Comparison of ENCODE assay signal across 11 cellular contexts in the genomic region with DNA sequence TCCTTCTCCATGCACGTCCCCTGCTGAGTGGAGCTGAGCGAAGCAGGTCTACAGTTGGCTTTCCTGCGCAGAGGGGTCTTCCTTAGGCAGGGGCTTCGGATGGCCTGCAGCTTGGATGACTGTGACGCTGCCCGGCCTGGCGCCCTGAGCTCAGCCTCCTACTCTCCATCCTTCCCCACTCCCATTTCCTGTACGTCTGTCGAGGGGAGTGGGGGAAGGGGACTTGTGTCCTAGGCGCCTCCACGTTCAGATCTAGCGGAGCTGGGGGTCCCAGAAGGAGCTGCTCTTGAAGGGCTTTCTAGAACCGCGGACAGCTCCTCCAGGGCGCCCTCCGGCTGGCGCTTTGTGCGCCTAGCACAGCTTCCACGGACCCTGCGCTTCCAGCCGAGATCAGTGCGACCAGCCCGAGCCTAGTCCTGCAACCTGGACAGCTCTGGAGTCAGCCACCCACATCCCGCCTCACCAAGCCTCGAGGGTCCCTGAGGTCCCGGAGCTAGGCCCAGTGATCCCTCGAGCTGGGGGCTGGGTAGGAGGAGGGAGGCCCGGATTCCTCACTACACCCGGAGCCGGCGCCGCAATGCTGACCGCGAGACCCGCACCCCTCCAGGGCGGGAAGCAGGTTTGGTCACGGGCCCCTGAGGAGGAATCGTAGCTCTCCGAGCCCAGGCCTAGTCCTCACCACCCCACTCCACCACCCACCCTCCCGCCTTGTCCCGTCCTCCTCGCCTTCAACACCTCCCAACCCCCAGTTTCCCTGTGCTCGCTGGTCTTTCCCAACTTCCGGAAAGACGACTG. TPM values are rescaled to one million over a fixed set of nuclear protein-coding genes. Genes with fewer than 3 reads are reported as not detected.
A peak's percentile ranks its signal among the peaks of the same experiment; 100 is the strongest.
DNase-seq lines count a peak whose midpoint lies in the region; ATAC-seq, FAIRE-seq and TF ChIP-seq lines count a peak whose summit lies in the region.
"Had no signal": no experiment of that assay in that cellular context is flagged by ENCODE, and none has a peak within 500 bp of the region (broad histone marks: within the 10 kb centered on the region; RNA-seq: fewer than 3 reads in every experiment).

No MANE protein-coding gene starts in this region.

- H2AK5ac ChIP-seq in H1 (ENCODE audit: low read depth, low read length) = no peak overlapping the region

- H3K79me2 ChIP-seq in H1 (ENCODE audit: control insufficient read depth in 1 of 2, insufficient read depth in 2 of 2, low read length in 2 of 2) = no peaks in the 10 kb centered on the region

- H3K23ac ChIP-seq in H1 (ENCODE audit: insufficient read length) = no peak overlapping the region

- H2BK20ac ChIP-seq in H1 (ENCODE audit: low read length) = no peak overlapping the region

- H3K4me1 Mint-ChIP-seq in neural crest cell = peaks cover 12% of the 10 kb centered on the region

- no peak for TF ChIP-seq POLR2A in A549 (IDR thresholded peaks at IDR 0.05; ENCODE audit: low read length)
- no peak for TF ChIP-seq POLR2A in H1 (IDR thresholded peaks at IDR 0.05; ENCODE audit: control extremely low read depth in 1 of 2, low read depth in 2 of 2, low read length in 2 of 2)

- H3K4me3 ChIP-seq in A549 (peak overlapping the region; percentile 60), H1 (ENCODE audit: extremely low read depth in 1 of 4, insufficient read depth in 2 of 4, low read depth in 3 of 4, low read length in 4 of 4) (peak overlapping the region; percentile 18 to 59 (median 26); a peak in 5 of 8 replicates)

- H3K36me3 ChIP-seq in H1 (ENCODE audit: control insufficient read depth in 2 of 4, insufficient read depth in 4 of 4, low read length in 3 of 4) = no peaks in the 10 kb centered on the region

- H3K79me1 ChIP-seq in H1 (ENCODE audit: low read depth, low read length) = no peaks in the 10 kb centered on the region

- no peak overlapping the region for H4K5ac ChIP-seq in H1 (ENCODE audit: insufficient read length, low read depth, low read length)

- H3K9me3 ChIP-seq in A549 (no peaks in the 10 kb centered on the region), H1 (ENCODE audit: insufficient read depth in 2 of 2, low read depth in 1 of 2, low read length in 1 of 2) (peaks cover 0 to 6% of the 10 kb centered on the region in 2 experiments; a peak in 1 of 4 replicates)

- no peak overlapping the region for H3K9ac ChIP-seq in H1 (replicated peaks in 1 of 4; ENCODE audit: extremely low read depth in 1 of 4, low read depth in 3 of 4, low read length in 3 of 4)

- H3K36me3 Mint-ChIP-seq in neural crest cell (ENCODE audit: low read depth) = no peaks in the 10 kb centered on the region

- H2BK120ac ChIP-seq in H1 (replicated peaks; ENCODE audit: low read depth, low read length) = no peak overlapping the region

- no peak overlapping the region for H4K91ac ChIP-seq in H1 (replicated peaks; ENCODE audit: insufficient read length, low read length)

- H3K56ac ChIP-seq in H1 (replicated peaks; ENCODE audit: insufficient read length, low read depth, low read length) = no peak overlapping the region

- peaks cover 86% of the 10 kb centered on the region for H3K27me3 Mint-ChIP-seq in neural crest cell (ENCODE audit: low read depth)

- 0 out of 2 replicates have a peak overlapping the region, but pooled peaks have one; percentile 46 for H2BK15ac ChIP-seq in H1 (ENCODE audit: low read length)

- H3K4ac ChIP-seq in H1 (replicated peaks; ENCODE audit: insufficient read length, low read depth, low read length) = no peak overlapping the region

- 27% methylated on average over 26 of the region's 45 CpGs for WGBS in A549 (ENCODE audit: missing lambda C conversion rate)
- 8% methylated on average over 30 of the region's 45 CpGs; no CpG with 5 or more reads in 1 of the 2 experiments for WGBS in H1 (ENCODE audit: extremely low coverage in 1 of 2, insufficient coverage in 1 of 2, insufficient read length in 1 of 2, insufficient replicate concordance in 2 of 2, low coverage in 1 of 2, low lambda C conversion rate in 2 of 2, missing lambda C conversion rate in 1 of 2), 2 experiments

- TF ChIP-seq RAD21 in A549 (conservative IDR thresholded peaks at IDR 0.05 in 1 of 2, IDR thresholded peaks at IDR 0.05 in 1 of 2) = no peak
- TF ChIP-seq RAD21 in H1 (IDR thresholded peaks at IDR 0.05 in 1 of 2, conservative IDR thresholded peaks at IDR 0.05 in 1 of 2; ENCODE audit: low read depth in 2 of 2, low read length in 2 of 2) = peak in 1 of 2 experiments; percentile 8; a peak in 2 of 4 replicates

- peak overlapping the region; percentile 88 for H3K4me3 Mint-ChIP-seq in neural crest cell

- no peak overlapping the region for H4K8ac ChIP-seq in H1 (ENCODE audit: extremely low read depth, insufficient read depth, low read length)

- H3K9me3 Mint-ChIP-seq in neural crest cell = no peaks in the 10 kb centered on the region

- peaks cover 68 to 85% (median 82%) of the 10 kb centered on the region in 4 experiments for H3K27me3 ChIP-seq in H1 (replicated peaks in 1 of 4; ENCODE audit: control insufficient read depth in 3 of 4, extremely low read depth in 1 of 4, insufficient read depth in 3 of 4, low read length in 3 of 4)

- FAIRE-seq in A549 (lab: Jason Lieb, UNC) (no peak), H1 (lab: Jason Lieb, UNC) (no peak)

- peak; percentile 33 to 56; a peak in 5 of 6 replicates for ATAC-seq in A549
- no peak for ATAC-seq in GM21381 (IDR thresholded peaks at IDR 0.05; ENCODE audit: unreplicated experiment)
- ATAC-seq in HG03025 (IDR thresholded peaks at IDR 0.05; ENCODE audit: low FRiP score, unreplicated experiment) = no peak
- no peak for ATAC-seq in GM18858 (IDR thresholded peaks at IDR 0.05; ENCODE audit: unreplicated experiment)

- no peak overlapping the region for H2BK12ac ChIP-seq in H1 (ENCODE audit: low read depth, low read length)

- no peak for DNase-seq in A549 (ENCODE audit: low read depth in 1 of 2, low spot score in 1 of 2)
- DNase-seq in GM20000 (ENCODE audit: low spot score) = peak; percentile 59
- peak in 1 of 2 experiments; percentile 82 for DNase-seq in H1 (ENCODE audit: low read depth in 1 of 2, low spot score in 2 of 2)
- DNase-seq in neural crest cell (ENCODE audit: low read depth, low spot score) = peak; percentile 25
- no peak for DNase-seq in NCI-H1092 (lab: John Stamatoyannopoulos, UW)
- DNase-seq: NCI-H2171 treated with DMSO at 0.1 percent for 48 hours, T1000 had no signal

- H3K18ac ChIP-seq in H1 (ENCODE audit: extremely low read depth, low read length) = peak overlapping the region; percentile 19; the same call in 1 of the 2 replicates

- H3K27ac ChIP-seq in A549 (0 out of 6 replicates have a peak overlapping the region, but pooled peaks of 1 of the 2 experiments have one; percentile 26), H1 (ENCODE audit: low read depth, low read length) (no peak overlapping the region)

- H3K27ac Mint-ChIP-seq in neural crest cell (ENCODE audit: unreplicated experiment) = no peak overlapping the region

- H3K4me1 ChIP-seq in A549 (peaks cover 12% of the 10 kb centered on the region), H1 (replicated peaks in 1 of 4; ENCODE audit: control insufficient read depth in 3 of 4, insufficient read depth in 4 of 4, low read length in 3 of 4) (peaks cover 0 to 34% (median 23%) of the 10 kb centered on the region in 4 experiments; a peak in 6 of 7 replicates)

- H3K4me2 ChIP-seq in A549 = peak overlapping the region; percentile 99
- H3K4me2 ChIP-seq in H1 (ENCODE audit: insufficient read depth in 1 of 2, low read depth in 2 of 2, low read length in 2 of 2) = peak overlapping the region; percentile 67 to 91

- H2AFZ ChIP-seq in H1 (ENCODE audit: low read length) = no peak overlapping the region

- peaks cover 17 to 19% of the 10 kb centered on the region in 2 experiments for H4K20me1 ChIP-seq in H1 (replicated peaks in 1 of 2; ENCODE audit: control insufficient read depth in 1 of 2, insufficient read depth in 2 of 2, low read length in 2 of 2)

- H3K23me2 ChIP-seq in H1 (ENCODE audit: low read depth, low read length) = peaks cover 25% of the 10 kb centered on the region; the same call in 1 of the 2 replicates

- no peak overlapping the region for H2BK5ac ChIP-seq in H1 (ENCODE audit: low read depth, low read length)

- TF ChIP-seq EP300 in A549 (IDR thresholded peaks at IDR 0.05) = no peak
- TF ChIP-seq EP300 in H1 (IDR thresholded peaks at IDR 0.05; ENCODE audit: borderline replicate concordance in 1 of 2, low read depth in 2 of 2, low read length in 2 of 2) = no peak

- no peak for TF ChIP-seq CTCF in A549 (IDR thresholded peaks at IDR 0.05)
- TF ChIP-seq CTCF in GM20000 (IDR thresholded peaks at IDR 0.05; ENCODE audit: extremely low read depth, missing control alignments) = no peak
- TF ChIP-seq CTCF in H1 (IDR thresholded peaks at IDR 0.05; ENCODE audit: control extremely low read depth in 1 of 3, insufficient read depth in 1 of 3, low read depth in 1 of 3, low read length in 3 of 3) = no peak
- TF ChIP-seq CTCF in neural crest cell (conservative IDR thresholded peaks at IDR 0.05) = no peak

- POLR2A ChIA-PET in A549 (lab: Yijun Ruan, JAX) (no interaction called here), H1 (lab: Charles Lee; ENCODE audit: partially characterized antibody) (interaction anchor here (0.9 to 1.3 kb wide), 2 partner anchors 15 to 25 kb away, joined by 3 to 4 read pairs; no protein-coding TSS in a partner anchor)

- no peak overlapping the region for H3K14ac ChIP-seq in H1 (ENCODE audit: insufficient read length)

- CTCF ChIA-PET in A549 (lab: Yijun Ruan, JAX) (interaction anchor here (0.6 to 6.7 kb wide), 13 partner anchors 8 to 1870 kb away, joined by 3 to 53 read pairs (median 3); no protein-coding TSS in a partner anchor), H1 (lab: Charles Lee; ENCODE audit: partially characterized antibody) (interaction anchor here (0.7 to 25.6 kb wide), 15 partner anchors 3 to 264 kb away, joined by 3 to 498 read pairs (median 3); partner anchors contain the start of gene GRID1)

TF ChIP-seq in H1, 55 proteins besides CTCF, POLR2A, EP300 and RAD21 (continues in another document):
- peak; percentile 29 for TF ChIP-seq KDM4A (IDR thresholded peaks at IDR 0.05; ENCODE audit: low read depth, low read length, severe bottlenecking)

RNA-seq across cellular contexts. Expression of gene GRID1, which starts 1.8 kb away (rescaled TPM):
- polyA plus RNA-seq in A549 (2011; rRNA removed) = 0.30 and 0.49 TPM in 2 replicates
- 0.25 and 0.40 TPM in 2 replicates for polyA plus RNA-seq in A549 (2012; cell fraction: cytosol; rRNA removed)
- polyA plus RNA-seq in A549 (2012; cell fraction: nucleus; rRNA removed) = 0.35 and 0.43 TPM in 2 replicates
- polyA plus RNA-seq in A549 (2017; fragmentation: RNase III; extraction: RNeasy Plus Mini Kit Qiagen cat#74134 plus additional on column Dnase treatment) = 0.10 to 0.14 TPM (median 0.12 TPM) in 3 replicates
- polyA minus RNA-seq in A549 (2011; rRNA and poly(A)+ RNA removed) = 1.2 and 1.5 TPM in 2 replicates
- 0.15 and 0.22 TPM in 2 replicates for total RNA-seq in H1 (2021; fragmentation: NEBNext Ultra II Directional; extraction: Animal tissue kit (Norgen Biotek cat#: 25700))
- 0.30 and 0.31 TPM in 2 replicates for polyA plus RNA-seq in H1 (2011; rRNA removed)
- polyA plus RNA-seq in H1 (2011; cell fraction: cytosol; rRNA removed) = 0.21 TPM
- 0.34 TPM for polyA plus RNA-seq in H1 (2011; cell fraction: nucleus; rRNA removed)
- polyA plus RNA-seq in H1 (2012, experiment 1 of 2) = 0.24 to 0.65 TPM (median 0.29 TPM) in 4 replicates
- polyA plus RNA-seq in H1 (2012, experiment 2 of 2) = 0.18 TPM
- polyA plus RNA-seq in H1 (2013, experiment 1 of 2) = 0.32 TPM
- 0.39 TPM for polyA plus RNA-seq in H1 (2013, experiment 2 of 2)
- 0.88 and 1.3 TPM in 2 replicates for polyA minus RNA-seq in H1 (2011; rRNA and poly(A)+ RNA removed)
- 0.37 TPM for polyA minus RNA-seq in H1 (2011; cell fraction: cytosol; rRNA and poly(A)+ RNA removed)
- 2.6 TPM for polyA minus RNA-seq in H1 (2011; cell fraction: nucleus; rRNA and poly(A)+ RNA removed)
- total RNA-seq in neural crest cell = 1.1 and 1.2 TPM in 2 replicates
- total RNA-seq: Daoy had no signal

Comparison
In these comparisons a context has a peak if more than half of its experiments do, and no peak if none do; other contexts are left out.
1. ATAC-seq: peak in A549 (2 of 2); none in GM21381 (single experiment), HG03025 (single experiment) and GM18858 (single experiment).
2. DNase-seq: peak in GM20000 (single experiment) and neural crest cell (single experiment); none in A549 (0 of 2) and NCI-H1092 (single experiment).
3. Of the 18 proteins assayed by ChIP-seq in both H1 and A549: peak only in H1: CBX8; only in A549: none; in both: none; in neither: 16; mixed calls (peak in some experiments, not most) for 1.